ENCODE assay signal across 15 cellular contexts in genomic region chr10:89047397-89047796, GRCh38.
"Had no signal": no experiment of that assay in that cellular context is flagged by ENCODE, and none has a peak within 500 bp of the region (broad histone marks: within the 10 kb centered on the region; RNA-seq: fewer than 3 reads in every experiment).

No MANE protein-coding gene starts in this region.

- H3K4me3 ChIP-seq: breast epithelium, esophagus squamous epithelium, lower lobe of right lung, pancreas, tibial nerve, vagina had no signal

- H3K27ac ChIP-seq: breast epithelium, esophagus squamous epithelium, lower lobe of right lung, pancreas, tibial nerve, vagina had no signal

- ATAC-seq: activated CD4-positive, CD25-positive, alpha-beta regulatory T cell treated with anti-CD3 and anti-CD28 coated beads, Interleukin-2, amount 50 U/mL, for 24 hours; lower lobe of right lung; pancreas; stimulated activated memory B cell treated with anti-CD40 and anti-IgM and Interleukin-4, amounts not matched to agents 10 μg/mL and 1 μg/mL and 100 μg/mL, for 72 hours; T-helper 17 cell had no signal

- DNase-seq: activated effector memory CD4-positive, alpha-beta T cell treated with anti-CD3 and anti-CD28 coated beads, Interleukin-2, amount 50 U/mL, for 16 hours; activated T-cell treated with anti-CD3 and anti-CD28 coated beads, Interleukin-2, amount 50 U/mL, for 1 hour; esophagus squamous epithelium; hypothalamus; kidney glomerular epithelial cell; lower lobe of right lung; pancreas; retina; small intestine; T-helper 17 cell had no signal

- H3K27me3 ChIP-seq: breast epithelium, esophagus squamous epithelium, pancreas, tibial nerve, vagina had no signal

- H3K9me3 ChIP-seq: breast epithelium, esophagus squamous epithelium, lower lobe of right lung, pancreas, tibial nerve, vagina had no signal

- H3K4me1 ChIP-seq: breast epithelium, pancreas, tibial nerve, vagina had no signal

- H3K36me3 ChIP-seq: breast epithelium, esophagus squamous epithelium, lower lobe of right lung, pancreas, tibial nerve, vagina had no signal
